13 cellular contexts compared by ENCODE assay signal in the genomic region with DNA sequence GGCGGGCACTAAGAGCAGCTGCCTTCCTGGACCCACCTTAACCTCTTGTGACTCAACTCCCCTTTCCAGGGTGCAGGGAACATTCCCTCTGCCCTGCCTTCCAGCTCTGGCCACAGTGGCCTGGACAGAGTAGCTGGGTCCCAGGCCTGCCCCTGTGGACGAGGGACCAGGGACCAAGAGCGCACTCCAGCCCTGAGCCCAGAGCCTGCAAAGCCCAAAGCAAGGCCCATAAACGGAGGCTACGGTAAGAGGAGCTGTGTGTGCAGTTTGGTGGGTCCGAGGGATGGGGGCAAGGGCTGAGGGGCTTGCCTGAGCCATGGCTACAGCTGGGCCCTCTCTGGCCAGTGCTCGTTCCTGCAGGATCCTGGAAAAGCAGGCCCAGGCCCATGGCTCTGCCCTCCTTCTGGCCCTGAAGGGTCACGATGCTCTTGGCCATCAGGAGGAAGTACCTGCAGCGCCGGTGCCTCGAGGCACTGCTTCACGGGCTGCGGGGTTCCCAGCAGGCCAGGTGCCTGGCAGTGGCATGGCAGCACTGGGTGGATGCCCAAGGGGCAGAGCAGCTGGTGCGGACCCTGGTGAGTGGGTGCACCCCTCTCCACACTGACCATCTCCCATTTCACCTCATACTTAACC. TPM values are rescaled to one million over a fixed set of nuclear protein-coding genes. Genes with fewer than 3 reads are reported as not detected.
DNase-seq lines count a peak whose midpoint lies in the region; ATAC-seq and TF ChIP-seq lines count a peak whose summit lies in the region.
"Had no signal": no experiment of that assay in that cellular context is flagged by ENCODE, and none has a peak within 500 bp of the region (broad histone marks: within the 10 kb centered on the region; RNA-seq: fewer than 3 reads in every experiment).

No MANE protein-coding gene starts in this region.

- TF ChIP-seq CTCF in HCT116 (IDR thresholded peaks at IDR 0.05 in 2 of 3, conservative IDR thresholded peaks at IDR 0.05 in 1 of 3; ENCODE audit: borderline replicate concordance in 1 of 3, insufficient read depth in 1 of 3, low read depth in 2 of 3, low read length in 2 of 3) (no peak), coronary artery (IDR thresholded peaks at IDR 0.05) (no peak), spleen (IDR thresholded peaks at IDR 0.05 in 8 of 11, conservative IDR thresholded peaks at IDR 0.05 in 3 of 11) (no peak)

- peak overlapping the region; percentile 49 for H2AK5ac ChIP-seq in mesenchymal stem cell (ENCODE audit: low read length, severe bottlenecking)

- peaks cover 8% of the 10 kb centered on the region for H3K4me1 Mint-ChIP-seq in activated T-cell treated with anti-CD3 and anti-CD28 coated beads, Interleukin-2, amount 50 U/mL, for 4 hours (ENCODE audit: low read depth)

- H3K79me1 ChIP-seq in mesenchymal stem cell (replicated peaks; ENCODE audit: low read length, poor library complexity, severe bottlenecking), result peaks cover 4% of the 10 kb centered on the region

- no peaks in the 10 kb centered on the region for H3K79me2 ChIP-seq in HCT116 (ENCODE audit: insufficient read depth, low read length)

- H2BK15ac ChIP-seq in mesenchymal stem cell (ENCODE audit: low read depth, poor library complexity, severe bottlenecking), result no peak overlapping the region

- POLR2A ChIA-PET in HCT116 (lab: Charles Lee), result interaction anchor here (1.4 kb wide), 1 partner anchor 16 kb away, joined by 3 read pairs; no protein-coding TSS in a partner anchor

- no peak for ATAC-seq in HCT116
- ATAC-seq in activated T-cell treated with anti-CD3 and anti-CD28 coated beads, Interleukin-2, amount 50 U/mL, for 4 hours, result no peak
- no peak for ATAC-seq in HG03342 (IDR thresholded peaks at IDR 0.05; ENCODE audit: unreplicated experiment)
- no peak for ATAC-seq in HG02840 (IDR thresholded peaks at IDR 0.05; ENCODE audit: low FRiP score, unreplicated experiment)

- TF ChIP-seq POLR2A in HCT116 (IDR thresholded peaks at IDR 0.05; ENCODE audit: borderline replicate concordance, extremely low read depth, insufficient read depth, insufficient read length), result no peak
- no peak for TF ChIP-seq POLR2A in spleen (IDR thresholded peaks at IDR 0.05)

- no peak overlapping the region for H3K4me3 Mint-ChIP-seq in activated T-cell treated with anti-CD3 and anti-CD28 coated beads, Interleukin-2, amount 50 U/mL, for 4 hours

- peaks cover 9% of the 10 kb centered on the region for H3K36me3 Mint-ChIP-seq in activated T-cell treated with anti-CD3 and anti-CD28 coated beads, Interleukin-2, amount 50 U/mL, for 4 hours (ENCODE audit: insufficient read depth)

- no TSS peak for BruUV-seq in HCT116 (replicated peaks; lab: Mats Ljungman, UMichigan)

- H3K18ac ChIP-seq in mesenchymal stem cell (ENCODE audit: low read depth in 1 of 2, low read length in 2 of 2), result peak overlapping the region; percentile 6 to 81

- H3K4me2 ChIP-seq in HCT116 (ENCODE audit: low read length) (peak overlapping the region; percentile 55), mesenchymal stem cell (ENCODE audit: low read length, poor library complexity, severe bottlenecking) (no peak overlapping the region)

- peak overlapping the region; percentile 54 to 64 for H3K4ac ChIP-seq in mesenchymal stem cell (ENCODE audit: low read depth in 1 of 2, low read length in 2 of 2)

- CTCF ChIA-PET in HCT116 (lab: Charles Lee), result no interaction called here

- peak overlapping the region; percentile 31 for H4K91ac ChIP-seq in mesenchymal stem cell (ENCODE audit: low read length)

- no peak overlapping the region for H2BK120ac ChIP-seq in mesenchymal stem cell (ENCODE audit: low read depth, low read length)

- H3K9me3 Mint-ChIP-seq in activated T-cell treated with anti-CD3 and anti-CD28 coated beads, Interleukin-2, amount 50 U/mL, for 4 hours, result no peaks in the 10 kb centered on the region

- H3K27me3 Mint-ChIP-seq in activated T-cell treated with anti-CD3 and anti-CD28 coated beads, Interleukin-2, amount 50 U/mL, for 4 hours (ENCODE audit: low read depth), result no peaks in the 10 kb centered on the region

- H3K9me2 ChIP-seq in HCT116 (ENCODE audit: insufficient read depth), result no peaks in the 10 kb centered on the region

- no peaks in the 10 kb centered on the region for H3K9me3 ChIP-seq in HCT116 (ENCODE audit: control insufficient read depth in 1 of 2, insufficient read depth in 1 of 2, low read depth in 1 of 2, low read length in 2 of 2)
- no peaks in the 10 kb centered on the region for H3K9me3 ChIP-seq in mesenchymal stem cell (ENCODE audit: control insufficient read depth, low read length)
- no peaks in the 10 kb centered on the region for H3K9me3 ChIP-seq in spleen

- H2BK5ac ChIP-seq in mesenchymal stem cell (ENCODE audit: low read depth, low read length, poor library complexity, severe bottlenecking), result no peak overlapping the region

- peak overlapping the region in 1 of 2 experiments; percentile 94 for H2BK12ac ChIP-seq in mesenchymal stem cell (ENCODE audit: low read length in 2 of 2)

- H3K14ac ChIP-seq in mesenchymal stem cell (ENCODE audit: low read length in 2 of 2), result peak overlapping the region in 1 of 2 experiments; percentile 57

- intact Hi-C loops in HCT116 (cut with micrococcal nuclease) (no loop called here), spleen (cut with DNase I; ENCODE audit: low total_unique reads) (no loop called here)

- H3K27ac ChIP-seq in HCT116 (ENCODE audit: low read depth, low read length) (peak overlapping the region; percentile 8; the same call in 1 of the 2 replicates), coronary artery (peak overlapping the region; percentile 79 to 99), mesenchymal stem cell (ENCODE audit: low read length, poor library complexity, severe bottlenecking) (no peak overlapping the region), spleen (peak overlapping the region; percentile 35 to 91 (median 86))

- H3K36me3 ChIP-seq in HCT116 (ENCODE audit: control insufficient read depth in 1 of 2, insufficient read depth in 2 of 2, low read length in 2 of 2) (no peaks in the 10 kb centered on the region), mesenchymal stem cell (ENCODE audit: control insufficient read depth in 1 of 2, insufficient read depth in 2 of 2, low read depth in 1 of 2, low read length in 2 of 2) (peaks cover 30 to 40% of the 10 kb centered on the region in 2 experiments), spleen (peaks cover 0 to 51% (median 28%) of the 10 kb centered on the region in 6 donors)

- H4K20me1 ChIP-seq in HCT116 (ENCODE audit: insufficient read depth), result no peaks in the 10 kb centered on the region

- H2AFZ ChIP-seq in HCT116 (ENCODE audit: low read depth, low read length, poor library complexity, severe bottlenecking) (no peak overlapping the region), mesenchymal stem cell (ENCODE audit: low read depth, low read length) (no peak overlapping the region)

- H3K4me1 ChIP-seq in HCT116 (ENCODE audit: control insufficient read depth in 1 of 2, insufficient read depth in 2 of 2, low read length in 2 of 2), result peaks cover 37 to 74% of the 10 kb centered on the region in 2 experiments
- H3K4me1 ChIP-seq in mesenchymal stem cell (ENCODE audit: control insufficient read depth, insufficient read depth, low read depth, low read length), result peaks cover 43% of the 10 kb centered on the region
- peaks cover 54 to 91% (median 76%) of the 10 kb centered on the region in 6 donors for H3K4me1 ChIP-seq in spleen

- peak overlapping the region; percentile 27; the same call in 1 of the 2 replicates for H3K9ac ChIP-seq in HCT116 (ENCODE audit: low read length)
- H3K9ac ChIP-seq in mesenchymal stem cell (ENCODE audit: low read length), result peak overlapping the region; percentile 49

- no peak for DNase-seq in HCT116 (ENCODE audit: low read depth, low spot score)
- no peak for DNase-seq in coronary artery (ENCODE audit: low spot score)
- DNase-seq in mesenchymal stem cell, result no peak
- peak; percentile 73 for DNase-seq in spleen
- no peak for DNase-seq in activated T-cell treated with anti-CD3 and anti-CD28 coated beads, Interleukin-2, amount 50 U/mL, for 4 hours
- DNase-seq in NK-92 treated with Interleukin-12 subunit alpha and Interleukin-12 subunit beta, amount 100 ng/mL, for 24 hours (lab: John Stamatoyannopoulos, UW), result no peak
- DNase-seq: AML-193, KG1, OCI-M1 had no signal

- peak overlapping the region; percentile 20 for H4K8ac ChIP-seq in mesenchymal stem cell (ENCODE audit: low read length)

- H3K27me3 ChIP-seq in HCT116 (ENCODE audit: insufficient read depth, low read length) (no peaks in the 10 kb centered on the region), mesenchymal stem cell (ENCODE audit: control insufficient read depth in 1 of 2, insufficient read depth in 1 of 2, low read length in 2 of 2) (no peaks in the 10 kb centered on the region), spleen (replicated peaks in 1 of 7) (no peaks in the 10 kb centered on the region)

- peak overlapping the region in 1 of 2 experiments; percentile 11 for H3K23ac ChIP-seq in mesenchymal stem cell (ENCODE audit: low read length in 2 of 2)

- TF ChIP-seq RAD21 in HCT116 (IDR thresholded peaks at IDR 0.05; ENCODE audit: low read depth), result no peak

- 85% methylated on average over 14 of the region's 14 CpGs for WGBS in mesenchymal stem cell
- 80 to 90% (median 85%) methylated on average over 7 to 14 of the region's 14 CpGs for WGBS in spleen, 5 donors

- RAD21 ChIA-PET in HCT116 (lab: Charles Lee; ENCODE audit: low non-redundant PET in 1 of 2, low total read pairs in 2 of 2, uncharacterized antibody in 2 of 2, unreplicated experiment in 2 of 2), result no interaction called here

- no peak overlapping the region for H3K4me3 ChIP-seq in HCT116 (replicated peaks in 1 of 2; ENCODE audit: low read depth in 1 of 2, low read length in 2 of 2)
- H3K4me3 ChIP-seq in coronary artery, result peak overlapping the region; percentile 57
- H3K4me3 ChIP-seq in mesenchymal stem cell (ENCODE audit: insufficient read depth in 1 of 2, low read depth in 1 of 2, low read length in 2 of 2), result no peak overlapping the region
- H3K4me3 ChIP-seq in spleen, result no peak overlapping the region

RNA-seq across cellular contexts. Expression of gene MTHFR, which starts 17.8 kb away (rescaled TPM):
- total RNA-seq in HCT116 (2021; ENCODE audit: unreplicated experiment) (20.9 TPM), spleen (10 to 100 TPM; 46.5 to 79.8 (median 76.0) TPM)
- 9.1 and 10.7 TPM in 2 replicates for polyA plus RNA-seq in HCT116 (2012)
- polyA plus RNA-seq in mesenchymal stem cell (2013, experiment 1 of 2), result 13.7 TPM
- polyA plus RNA-seq in mesenchymal stem cell (2013, experiment 2 of 2), result 13.3 TPM
- polyA plus RNA-seq in spleen, result 10 to 100 TPM in 1 of 3 donors, 1 to 10 TPM in 2; 6.7 to 23.4 (median 8.3) TPM
- 10 to 100 TPM; 13.1 to 17.0 (median 14.9) TPM for total RNA-seq in activated T-cell treated with anti-CD3 and anti-CD28 coated beads, Interleukin-2, amount 50 U/mL, for 4 hours

RNA-seq across cellular contexts. Expression of gene CLCN6, which starts 18.1 kb away (rescaled TPM):
- 13.7 TPM for total RNA-seq in HCT116 (2021; ENCODE audit: unreplicated experiment)
- 5.6 and 6.3 TPM in 2 replicates for polyA plus RNA-seq in HCT116 (2012)
- polyA plus RNA-seq in mesenchymal stem cell (2013, experiment 1 of 2), result 23.7 TPM
- 22.9 TPM for polyA plus RNA-seq in mesenchymal stem cell (2013, experiment 2 of 2)
- 10 to 100 TPM; 21.2 to 34.4 (median 27.9) TPM for total RNA-seq in spleen
- polyA plus RNA-seq in spleen, result 10 to 100 TPM in 2 of 3 donors, 1 to 10 TPM in 1; 6.3 to 13.5 (median 12.4) TPM
- 10 to 100 TPM in 2 of 3 donors, 1 to 10 TPM in 1; 8.6 to 13.5 (median 10.7) TPM for total RNA-seq in activated T-cell treated with anti-CD3 and anti-CD28 coated beads, Interleukin-2, amount 50 U/mL, for 4 hours

RNA-seq across cellular contexts. Expression of gene C1orf167, which starts 25.9 kb away (rescaled TPM):
- total RNA-seq in HCT116 (2021; ENCODE audit: unreplicated experiment) (0.12 TPM), spleen (1 to 10 TPM in 1 of 7 donors, under 1 TPM in 5, not detected in 1; 0.74 to 4.8 (median 0.86) TPM)
- polyA plus RNA-seq in HCT116 (2012), result 0.59 and 1.4 TPM in 2 replicates
- polyA plus RNA-seq in mesenchymal stem cell (2013, experiment 1 of 2), result 0.36 TPM
- polyA plus RNA-seq in mesenchymal stem cell (2013, experiment 2 of 2), result 0.19 TPM
- 1 to 10 TPM in 2 of 3 donors, under 1 TPM in 1; 0.96 to 1.7 (median 1.7) TPM for polyA plus RNA-seq in spleen
- total RNA-seq in activated T-cell treated with anti-CD3 and anti-CD28 coated beads, Interleukin-2, amount 50 U/mL, for 4 hours, result not detected
- total RNA-seq: bronchial epithelial cell, left lobe of liver had no signal

RNA-seq across cellular contexts. Expression of gene AGTRAP, which starts 52.0 kb away (rescaled TPM):
- total RNA-seq in HCT116 (2021; ENCODE audit: unreplicated experiment) (49.0 TPM), spleen (100 to 1,000 TPM in 2 of 7 donors, 10 to 100 TPM in 5; 48.5 to 120 (median 64.2) TPM)
- polyA plus RNA-seq in HCT116 (2012), result 51.9 and 61.4 TPM in 2 replicates
- 45.8 TPM for polyA plus RNA-seq in mesenchymal stem cell (2013, experiment 1 of 2)
- polyA plus RNA-seq in mesenchymal stem cell (2013, experiment 2 of 2), result 47.1 TPM
- polyA plus RNA-seq in spleen, result 10 to 100 TPM; 40.8 to 54.7 (median 50.5) TPM
- 1 to 10 TPM; 6.5 to 7.8 (median 7.1) TPM for total RNA-seq in activated T-cell treated with anti-CD3 and anti-CD28 coated beads, Interleukin-2, amount 50 U/mL, for 4 hours

RNA-seq across cellular contexts. Expression of gene NPPA, which starts 59.7 kb away (rescaled TPM):
- total RNA-seq in HCT116 (2021; ENCODE audit: unreplicated experiment) (not detected), spleen (1 to 10 TPM in 1 of 7 donors, not detected in 6; 2.6 TPM)
- polyA plus RNA-seq in HCT116 (2012), result 0.09 and 0.12 TPM in 2 replicates
- not detected for polyA plus RNA-seq in mesenchymal stem cell (2013, experiment 1 of 2)
- polyA plus RNA-seq in mesenchymal stem cell (2013, experiment 2 of 2), result not detected
- polyA plus RNA-seq in spleen, result 1 to 10 TPM in 1 of 3 donors, under 1 TPM in 2; 0.22 to 2.9 (median 0.24) TPM
- total RNA-seq in activated T-cell treated with anti-CD3 and anti-CD28 coated beads, Interleukin-2, amount 50 U/mL, for 4 hours, result not detected
- total RNA-seq: bronchial epithelial cell, left lobe of liver had no signal
